In genomic region chr16:48441863-48442279, GRCh38 we compare ENCODE assay signal across 1 cellular context.
TF ChIP-seq lines count a peak whose summit lies in the region.

No MANE protein-coding gene starts in this region.

TF ChIP-seq in HepG2, 621 proteins besides CTCF, POLR2A, EP300 and RAD21 (continued from another document and continues in another):
- TF ChIP-seq AFF4 (CRISPR knock-in tag; IDR thresholded peaks at IDR 0.05) (no peak), ATF6 (CRISPR knock-in tag; conservative IDR thresholded peaks at IDR 0.05) (no peak), SIX4 (CRISPR knock-in tag; IDR thresholded peaks at IDR 0.05) (peak; percentile 73), HIVEP1 (CRISPR knock-in tag; IDR thresholded peaks at IDR 0.05) (no peak), ZBTB10 (CRISPR knock-in tag; IDR thresholded peaks at IDR 0.05; ENCODE audit: borderline replicate concordance) (no peak), RFX1 (IDR thresholded peaks at IDR 0.05) (no peak), KIAA2018 (CRISPR knock-in tag; IDR thresholded peaks at IDR 0.05; ENCODE audit: borderline replicate concordance) (no peak), HOXA7 (CRISPR knock-in tag; IDR thresholded peaks at IDR 0.05) (no peak), GATA4 (IDR thresholded peaks at IDR 0.05; ENCODE audit: borderline replicate concordance, low read depth) (peak; percentile 21; the same call in 1 of the 2 replicates), CEBPG (CRISPR knock-in tag; IDR thresholded peaks at IDR 0.05) (peak; percentile 68), ZFY (CRISPR knock-in tag; IDR thresholded peaks at IDR 0.05) (no peak), ZNF350 (CRISPR knock-in tag; IDR thresholded peaks at IDR 0.05; ENCODE audit: borderline replicate concordance, low read depth) (no peak; the same call in 1 of the 2 replicates), ZNF3 (CRISPR knock-in tag; IDR thresholded peaks at IDR 0.05) (no peak), ZNF430 (CRISPR knock-in tag; IDR thresholded peaks at IDR 0.05) (no peak; the same call in 1 of the 2 replicates), ZNF878 (CRISPR knock-in tag; IDR thresholded peaks at IDR 0.05) (0 out of 2 replicates have a peak, but pooled peaks have one; percentile 54), THYN1 (CRISPR knock-in tag; IDR thresholded peaks at IDR 0.05; ENCODE audit: borderline replicate concordance, low read depth) (no peak), CBX5 (CRISPR knock-in tag; IDR thresholded peaks at IDR 0.05; ENCODE audit: borderline replicate concordance) (no peak), HMGXB4 (CRISPR knock-in tag; IDR thresholded peaks at IDR 0.05; ENCODE audit: borderline replicate concordance in 1 of 2, low read depth in 1 of 2) (no peak), ZGPAT (CRISPR knock-in tag; IDR thresholded peaks at IDR 0.05) (peak; percentile 96), ZNF740 (CRISPR knock-in tag; IDR thresholded peaks at IDR 0.05) (no peak), RBAK (CRISPR knock-in tag; IDR thresholded peaks at IDR 0.05) (no peak), ZHX1 (CRISPR knock-in tag; IDR thresholded peaks at IDR 0.05; ENCODE audit: low read depth) (peak; percentile 43; the same call in 1 of the 2 replicates), HBP1 (CRISPR knock-in tag; IDR thresholded peaks at IDR 0.05; ENCODE audit: low read depth) (peak; percentile 56; the same call in 1 of the 2 replicates)
